ENCODE assay signal across 24 cellular contexts in the genomic region with DNA sequence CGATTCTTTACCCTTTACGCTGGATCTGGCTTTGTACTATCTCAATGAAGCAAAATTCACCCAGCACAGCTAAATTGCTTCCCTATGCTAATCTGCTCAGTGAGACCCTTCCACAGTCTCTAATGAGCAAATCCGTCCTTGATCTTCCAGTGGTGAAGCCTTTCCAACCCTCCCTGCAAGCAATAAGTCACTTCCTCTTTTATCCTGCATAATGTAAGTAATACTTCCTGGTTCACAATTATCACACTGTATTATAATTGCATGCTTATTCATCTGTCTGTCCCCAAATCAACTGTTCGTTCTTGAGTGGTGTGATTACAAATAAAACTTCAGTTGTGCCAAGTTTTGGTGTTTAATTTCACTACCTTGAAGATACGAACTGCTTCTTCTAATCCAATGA.
"Had no signal": no experiment of that assay in that cellular context is flagged by ENCODE, and none has a peak within 500 bp of the region (broad histone marks: within the 10 kb centered on the region; RNA-seq: fewer than 3 reads in every experiment).

No MANE protein-coding gene starts in this region.

- H3K27me3 ChIP-seq: dorsolateral prefrontal cortex, heart left ventricle, ovary, right atrium auricular region, sigmoid colon, stomach had no signal

- H3K27ac Mint-ChIP-seq: memory B cell; mesothelial cell of epicardium; natural killer cell; stimulated activated naive B cell treated with anti-CD40 and anti-IgM and Interleukin-4, amounts not matched to agents 10 μg/mL and 1 μg/mL and 100 μg/mL, for 72 hours had no signal

- H3K36me3 ChIP-seq: heart left ventricle, left ventricle myocardium inferior, lower lobe of right lung, ovary, right atrium auricular region, sigmoid colon, stomach, thoracic aorta had no signal

- DNase-seq: cortex of kidney; dorsolateral prefrontal cortex; effector CD8-positive, alpha-beta T cell; heart left ventricle; hippocampal formation; kidney; left cardiac atrium; left ventricle myocardium inferior; lower lobe of right lung; natural killer cell; ovary; sigmoid colon; stimulated activated CD4-positive, alpha-beta T cell treated with anti-CD3 and anti-CD28 coated beads, Interleukin-2, amount 100 ng/mL, for 24 hours; stimulated activated CD4-positive, alpha-beta T cell treated with anti-CD3 and anti-CD28 coated beads, Interleukin-4, amount 100 ng/mL, for 4 hours; stimulated activated naive B cell treated with anti-CD40 and anti-IgM and Interleukin-4, amounts not matched to agents 10 μg/mL and 1 μg/mL and 100 μg/mL, for 72 hours; stomach; substantia nigra; trophoblast cell had no signal

- H3K4me3 Mint-ChIP-seq: memory B cell; mesothelial cell of epicardium; natural killer cell; neural crest cell; stimulated activated naive B cell treated with anti-CD40 and anti-IgM and Interleukin-4, amounts not matched to agents 10 μg/mL and 1 μg/mL and 100 μg/mL, for 72 hours had no signal

- H3K4me3 ChIP-seq: dorsolateral prefrontal cortex, heart left ventricle, left ventricle myocardium inferior, lower lobe of right lung, ovary, right atrium auricular region, sigmoid colon, skin epidermis, stomach, thoracic aorta had no signal

- H3K4me1 ChIP-seq: heart left ventricle, left ventricle myocardium inferior, lower lobe of right lung, right atrium auricular region, sigmoid colon, stomach had no signal

- H3K27me3 Mint-ChIP-seq: memory B cell; stimulated activated naive B cell treated with anti-CD40 and anti-IgM and Interleukin-4, amounts not matched to agents 10 μg/mL and 1 μg/mL and 100 μg/mL, for 72 hours had no signal

- H3K9me3 Mint-ChIP-seq: mesothelial cell of epicardium had no signal

- H3K4me1 Mint-ChIP-seq: memory B cell; mesothelial cell of epicardium; natural killer cell; neural crest cell; stimulated activated naive B cell treated with anti-CD40 and anti-IgM and Interleukin-4, amounts not matched to agents 10 μg/mL and 1 μg/mL and 100 μg/mL, for 72 hours had no signal

- H3K27ac ChIP-seq: dorsolateral prefrontal cortex, heart left ventricle, left ventricle myocardium inferior, lower lobe of right lung, ovary, right atrium auricular region, sigmoid colon, skin epidermis, stomach, thoracic aorta had no signal

- H3K36me3 Mint-ChIP-seq: memory B cell; mesothelial cell of epicardium; natural killer cell; stimulated activated naive B cell treated with anti-CD40 and anti-IgM and Interleukin-4, amounts not matched to agents 10 μg/mL and 1 μg/mL and 100 μg/mL, for 72 hours had no signal

- H3K9me3 ChIP-seq: heart left ventricle, left ventricle myocardium inferior, lower lobe of right lung, ovary, right atrium auricular region, sigmoid colon, stomach, thoracic aorta had no signal
